ENCODE assay signal across 7 cellular contexts in the genomic region with DNA sequence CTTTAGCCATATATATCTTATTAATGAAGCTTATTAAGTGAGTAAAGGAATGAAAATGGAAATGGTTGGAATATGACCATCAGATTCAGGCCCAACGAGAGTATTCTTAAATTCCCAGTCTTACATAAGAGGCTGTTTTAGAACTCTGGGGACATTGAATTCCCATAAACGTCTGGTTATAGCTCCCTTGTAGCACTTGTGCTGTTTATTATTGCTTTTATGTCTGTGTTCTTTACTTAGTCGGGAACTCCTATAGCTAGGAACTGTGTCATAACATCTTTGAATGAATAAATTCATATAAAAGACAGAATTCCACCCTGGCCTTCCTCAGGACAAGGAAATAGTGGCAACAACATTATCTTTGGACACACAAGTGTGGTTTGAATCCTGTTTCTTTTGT. TPM values are rescaled to one million over a fixed set of nuclear protein-coding genes. Genes with fewer than 3 reads are reported as not detected.
"Had no signal": no experiment of that assay in that cellular context is flagged by ENCODE, and none has a peak within 500 bp of the region (broad histone marks: within the 10 kb centered on the region; RNA-seq: fewer than 3 reads in every experiment).

No MANE protein-coding gene starts in this region.

- H3K4me3 ChIP-seq: K562 had no signal

- ATAC-seq: HepG2, K562 had no signal

- DNase-seq: IMR-90, KBM-7, KG1 had no signal

- H3K27ac ChIP-seq: HL-60 had no signal

RNA-seq across cellular contexts. Expression of a gene that starts 58.4 kb away (rescaled TPM):
- total RNA-seq: HT1080, K562 had no signal
